In the genomic region with DNA sequence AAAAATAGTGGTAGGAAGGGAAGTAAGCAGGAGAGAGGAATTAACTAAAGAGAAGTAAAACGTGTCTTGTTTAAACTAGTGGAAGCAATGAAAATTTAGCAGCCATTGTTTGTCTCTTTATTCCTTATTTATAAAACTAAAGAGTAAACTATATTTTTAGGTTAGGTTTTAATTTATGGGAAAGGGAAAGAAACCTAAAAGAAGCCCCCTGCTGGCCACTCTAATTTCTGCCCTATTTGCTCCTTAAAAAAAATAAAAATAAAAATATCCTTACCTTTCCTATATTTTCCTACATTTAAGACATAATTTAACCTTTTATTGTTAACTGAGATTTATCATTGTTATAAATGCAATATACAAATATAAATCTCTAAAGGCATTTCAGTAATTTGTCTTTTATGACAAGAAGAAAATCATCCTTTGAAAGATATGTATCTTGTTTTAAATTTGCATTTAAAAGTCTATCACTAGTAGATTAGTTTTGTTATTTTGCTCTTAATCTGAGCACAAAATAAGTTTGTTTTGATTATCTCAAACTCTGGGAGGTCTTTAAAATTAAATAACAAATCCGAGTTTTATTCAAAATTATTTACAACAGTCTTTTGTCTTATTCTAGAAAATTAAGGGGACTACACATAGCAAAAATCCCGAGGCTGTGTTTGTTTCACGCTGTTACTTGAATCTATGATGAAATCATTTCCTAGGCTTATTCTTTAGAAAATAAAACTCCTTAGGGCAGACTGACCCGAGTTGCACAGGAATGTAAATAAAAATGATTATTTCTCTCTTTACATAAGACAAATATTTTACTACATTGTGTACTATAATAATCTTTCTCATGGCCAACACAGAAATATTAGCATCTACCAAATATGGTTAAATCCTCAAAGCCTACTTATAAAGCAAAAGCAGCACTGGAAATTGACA, we compare ENCODE assay signal across 9 cellular contexts.
DNase-seq lines count a peak whose midpoint lies in the region; ATAC-seq, FAIRE-seq and TF ChIP-seq lines count a peak whose summit lies in the region.
"Had no signal": no experiment of that assay in that cellular context is flagged by ENCODE, and none has a peak within 500 bp of the region (broad histone marks: within the 10 kb centered on the region; RNA-seq: fewer than 3 reads in every experiment).

No MANE protein-coding gene starts in this region.

- no peak overlapping the region for H3K4me2 ChIP-seq in mammary epithelial cell (ENCODE audit: insufficient read depth, low read depth, low read length)

- DNase-seq in D721Med (ENCODE audit: insufficient read length, low spot score) (no peak), LoVo (ENCODE audit: low spot score) (peak; percentile 17), mammary epithelial cell (no peak), neural crest cell (ENCODE audit: low read depth, low spot score) (no peak), NCI-H1436 (lab: John Stamatoyannopoulos, UW) (no peak), NOMO-1 treated with dmso at 0.1 percent for 144 hours (lab: John Stamatoyannopoulos, UW; ENCODE audit: unreplicated experiment) (no peak), H54 (ENCODE audit: insufficient read length, low spot score) (no peak)

- dilution Hi-C loops in mammary epithelial cell (cut with HindIII; ENCODE audit: low sequenced_read_pairs) = no loop called here

- H3K4me3 ChIP-seq in mammary epithelial cell (replicated peaks in 1 of 3; ENCODE audit: insufficient read depth in 1 of 3, low read depth in 2 of 3, low read length in 3 of 3) = no peak overlapping the region
- H3K4me3 ChIP-seq: lung had no signal

- H3K27ac ChIP-seq in mammary epithelial cell (ENCODE audit: insufficient read depth, low read depth, low read length) = no peak overlapping the region

- no peaks in the 10 kb centered on the region for H4K20me1 ChIP-seq in mammary epithelial cell (ENCODE audit: insufficient read depth, low read length)

- H3K27ac Mint-ChIP-seq in neural crest cell (ENCODE audit: unreplicated experiment) = no peak overlapping the region

- H3K79me2 ChIP-seq in mammary epithelial cell (ENCODE audit: insufficient read depth, low read length) = no peaks in the 10 kb centered on the region

- in situ Hi-C loops in mammary epithelial cell (cut with MboI; ENCODE audit: low sequenced_read_pairs in 2 of 2) = loop anchor here in 1 of 2 donors (25.0 kb wide), 2 partner anchors 624 to 724 kb away; no protein-coding TSS in a partner anchor

- 17% methylated on average over 5 of the region's 5 CpGs for WGBS in mammary epithelial cell (ENCODE audit: low coverage, missing lambda C conversion rate)

- no peak overlapping the region for H2AFZ ChIP-seq in mammary epithelial cell (ENCODE audit: low read depth, low read length)

- peaks cover 14% of the 10 kb centered on the region for H3K9me3 Mint-ChIP-seq in neural crest cell

- no peaks in the 10 kb centered on the region for H3K27me3 ChIP-seq in mammary epithelial cell (ENCODE audit: insufficient read depth, low read length)

- H3K9me3 ChIP-seq in mammary epithelial cell (replicated peaks; ENCODE audit: insufficient read depth, low read length) = no peaks in the 10 kb centered on the region

- intact Hi-C loops in mammary epithelial cell (cut with micrococcal nuclease) = loop anchor here (5.0 to 10.0 kb wide), 3 partner anchors 94 to 606 kb away; no protein-coding TSS in a partner anchor

- BruUV-seq in mammary epithelial cell (replicated peaks; lab: Mats Ljungman, UMichigan) = no TSS peak

- no peaks in the 10 kb centered on the region for H3K36me3 ChIP-seq in mammary epithelial cell (ENCODE audit: insufficient read depth, low read length)

- no peak for TF ChIP-seq POLR2A in H54 (IDR thresholded peaks at IDR 0.05; ENCODE audit: low read depth, low read length)

- peaks cover 17% of the 10 kb centered on the region for H3K4me1 ChIP-seq in mammary epithelial cell (ENCODE audit: insufficient read depth, low read length)

- CTCF ChIA-PET in mammary epithelial cell (lab: Charles Lee; ENCODE audit: low non-redundant PET) = no interaction called here

- H3K9ac ChIP-seq in mammary epithelial cell (ENCODE audit: insufficient read depth, low read length) = no peak overlapping the region

- ATAC-seq in HG02588 (IDR thresholded peaks at IDR 0.05; ENCODE audit: unreplicated experiment) = no peak

- peaks cover 33% of the 10 kb centered on the region for H3K4me1 Mint-ChIP-seq in neural crest cell

- no peak for FAIRE-seq in D721Med (lab: Jason Lieb, UNC)
- FAIRE-seq in H54 (lab: Jason Lieb, UNC) = no peak

- no peak overlapping the region for H3K4me3 Mint-ChIP-seq in neural crest cell

- H3K27me3 Mint-ChIP-seq in neural crest cell (ENCODE audit: low read depth) = no peaks in the 10 kb centered on the region

- peaks cover 13% of the 10 kb centered on the region for H3K36me3 Mint-ChIP-seq in neural crest cell (ENCODE audit: low read depth)

- TF ChIP-seq CTCF in D721Med (IDR thresholded peaks at IDR 0.05; ENCODE audit: insufficient read depth, missing control alignments) = peak; percentile 40
- TF ChIP-seq CTCF in mammary epithelial cell (conservative IDR thresholded peaks at IDR 0.05 in 1 of 2, IDR thresholded peaks at IDR 0.05 in 1 of 2; ENCODE audit: extremely low read depth in 1 of 2, insufficient read depth in 1 of 2, low read depth in 1 of 2, low read length in 2 of 2) = peak; percentile 42 to 54
- TF ChIP-seq CTCF in neural crest cell (conservative IDR thresholded peaks at IDR 0.05) = peak; percentile 88
